28 cellular contexts compared by ENCODE assay signal in the genomic region with DNA sequence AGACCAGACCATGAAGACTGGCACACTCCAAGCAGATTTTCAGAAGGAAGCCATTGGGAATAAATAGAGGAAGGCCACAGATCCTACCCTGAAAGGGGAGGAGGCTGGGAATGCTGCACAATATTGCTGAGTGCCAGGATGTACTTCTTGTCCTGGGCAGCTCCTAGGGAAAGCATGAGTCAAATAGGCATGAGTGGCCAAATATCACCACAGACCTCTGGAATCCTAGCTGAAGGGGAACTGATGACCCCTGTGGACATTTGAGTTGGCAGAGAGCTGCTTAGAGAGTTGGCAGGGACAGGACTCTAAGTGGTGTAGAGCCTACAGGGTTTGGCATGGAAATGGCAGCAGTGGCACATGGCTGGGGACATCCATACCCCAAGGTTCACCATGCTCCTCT.
"Had no signal": no experiment of that assay in that cellular context is flagged by ENCODE, and none has a peak within 500 bp of the region (broad histone marks: within the 10 kb centered on the region; RNA-seq: fewer than 3 reads in every experiment).

No MANE protein-coding gene starts in this region.

- H3K27ac Mint-ChIP-seq: naive B cell; nephron; stimulated activated naive B cell treated with anti-CD40 and anti-IgM and Interleukin-4, amounts not matched to agents 10 μg/mL and 1 μg/mL and 100 μg/mL, for 72 hours; stimulated activated naive CD8-positive, alpha-beta T cell treated with anti-CD3 and anti-CD28 coated beads, Interleukin-15, amount 100 ng/mL, for 72 hours; type B pancreatic cell had no signal

- ATAC-seq: esophagus mucosa; foreskin keratinocyte; left colon; left ventricle myocardium superior; psoas muscle; right lobe of liver; stimulated activated naive B cell treated with anti-CD40 and anti-IgM and Interleukin-4, amounts not matched to agents 10 μg/mL and 1 μg/mL and 100 μg/mL, for 72 hours; stimulated activated naive CD8-positive, alpha-beta T cell treated with anti-CD3 and anti-CD28 coated beads, Interleukin-15, amount 100 ng/mL, for 72 hours had no signal

- H3K4me3 ChIP-seq: dorsolateral prefrontal cortex, hepatocyte, lung, psoas muscle, right lobe of liver, spleen had no signal

- H3K9me3 Mint-ChIP-seq: nephron, type B pancreatic cell had no signal

- H3K36me3 Mint-ChIP-seq: naive B cell; stimulated activated naive B cell treated with anti-CD40 and anti-IgM and Interleukin-4, amounts not matched to agents 10 μg/mL and 1 μg/mL and 100 μg/mL, for 72 hours; type B pancreatic cell had no signal

- H3K27me3 Mint-ChIP-seq: naive B cell; stimulated activated naive B cell treated with anti-CD40 and anti-IgM and Interleukin-4, amounts not matched to agents 10 μg/mL and 1 μg/mL and 100 μg/mL, for 72 hours; stimulated activated naive CD8-positive, alpha-beta T cell treated with anti-CD3 and anti-CD28 coated beads, Interleukin-15, amount 100 ng/mL, for 72 hours; type B pancreatic cell had no signal

- H3K4me1 ChIP-seq: foreskin keratinocyte, parathyroid adenoma, psoas muscle, right lobe of liver, spleen had no signal

- H3K4me1 Mint-ChIP-seq: naive B cell; nephron; stimulated activated naive B cell treated with anti-CD40 and anti-IgM and Interleukin-4, amounts not matched to agents 10 μg/mL and 1 μg/mL and 100 μg/mL, for 72 hours; stimulated activated naive CD8-positive, alpha-beta T cell treated with anti-CD3 and anti-CD28 coated beads, Interleukin-15, amount 100 ng/mL, for 72 hours had no signal

- H3K9me3 ChIP-seq: psoas muscle, right lobe of liver had no signal

- FAIRE-seq: urothelium cell line had no signal

- H3K27ac ChIP-seq: dorsolateral prefrontal cortex, foreskin keratinocyte, hepatocyte, parathyroid adenoma, psoas muscle, right lobe of liver, spleen had no signal

- DNase-seq: cortex of kidney; dorsolateral prefrontal cortex; effector memory CD4-positive, alpha-beta T cell; foreskin keratinocyte; head of caudate nucleus; left colon; left ventricle myocardium superior; mesenchymal stem cell; midbrain; naive B cell; occipital lobe; psoas muscle; retina; right lobe of liver; spleen; stimulated activated CD4-positive, alpha-beta T cell treated with anti-CD3 and anti-CD28 coated beads, Interleukin-15, amount 100 ng/mL, for 24 hours; stimulated activated CD4-positive, alpha-beta T cell treated with anti-CD3 and anti-CD28 coated beads, Interleukin-1b, Interleukin-23, amount 100 ng/mL, for 48 hours; stimulated activated CD4-positive, alpha-beta T cell treated with anti-CD3 and anti-CD28 coated beads, Interleukin-4, amount 100 ng/mL, for 24 hours; stimulated activated naive B cell treated with anti-CD40 and anti-IgM and Interleukin-4, amounts not matched to agents 10 μg/mL and 1 μg/mL and 100 μg/mL, for 72 hours; stimulated activated naive CD8-positive, alpha-beta T cell treated with anti-CD3 and anti-CD28 coated beads, Interleukin-15, amount 100 ng/mL, for 72 hours; substantia nigra had no signal

- H3K27me3 ChIP-seq: dorsolateral prefrontal cortex, foreskin keratinocyte, hepatocyte, right lobe of liver, spleen had no signal

- H3K4me3 Mint-ChIP-seq: nephron; stimulated activated naive B cell treated with anti-CD40 and anti-IgM and Interleukin-4, amounts not matched to agents 10 μg/mL and 1 μg/mL and 100 μg/mL, for 72 hours; stimulated activated naive CD8-positive, alpha-beta T cell treated with anti-CD3 and anti-CD28 coated beads, Interleukin-15, amount 100 ng/mL, for 72 hours; type B pancreatic cell had no signal

- H3K36me3 ChIP-seq: right lobe of liver, spleen had no signal
